14 cellular contexts compared by ENCODE assay signal in genomic region chr15:74038707-74039655, GRCh38. TPM values are rescaled to one million over a fixed set of nuclear protein-coding genes. Genes with fewer than 3 reads are reported as not detected.
DNase-seq lines count a peak whose midpoint lies in the region; ATAC-seq and TF ChIP-seq lines count a peak whose summit lies in the region.
"Had no signal": no experiment of that assay in that cellular context is flagged by ENCODE, and none has a peak within 500 bp of the region (broad histone marks: within the 10 kb centered on the region; RNA-seq: fewer than 3 reads in every experiment).

No MANE protein-coding gene starts in this region.

- no peak overlapping the region for H3K9ac ChIP-seq in fibroblast of lung (ENCODE audit: insufficient read depth, low read length)

- no peak for TF ChIP-seq CTCF in CD4-positive, alpha-beta T cell (IDR thresholded peaks at IDR 0.05)
- no peak for TF ChIP-seq CTCF in fibroblast of lung (conservative IDR thresholded peaks at IDR 0.05 in 1 of 2, IDR thresholded peaks at IDR 0.05 in 1 of 2; ENCODE audit: low read depth in 1 of 2, low read length in 2 of 2)
- no peak for TF ChIP-seq CTCF in osteoblast (IDR thresholded peaks at IDR 0.05; ENCODE audit: extremely low read depth, low read depth, low read length)

- no peaks in the 10 kb centered on the region for H3K4me1 Mint-ChIP-seq in CD4-positive, alpha-beta T cell (ENCODE audit: low read depth)

- no peak for ATAC-seq in CD4-positive, alpha-beta T cell (ENCODE audit: poor library complexity)
- ATAC-seq in GM21737 (IDR thresholded peaks at IDR 0.05; ENCODE audit: unreplicated experiment) (no peak), GM19324 (IDR thresholded peaks at IDR 0.05; ENCODE audit: low FRiP score, unreplicated experiment) (no peak), HG03139 (IDR thresholded peaks at IDR 0.05; ENCODE audit: unreplicated experiment) (no peak)

- no peaks in the 10 kb centered on the region for H3K27me3 ChIP-seq in CD4-positive, alpha-beta T cell (ENCODE audit: control insufficient read depth, insufficient read depth, low read length)
- H3K27me3 ChIP-seq in fibroblast of lung (ENCODE audit: control insufficient read depth, insufficient read depth, low read length) (no peaks in the 10 kb centered on the region), osteoblast (ENCODE audit: insufficient read depth, low read length) (no peaks in the 10 kb centered on the region)

- peak overlapping the region; percentile 17 for H3K27ac Mint-ChIP-seq in CD4-positive, alpha-beta T cell
- H3K27ac Mint-ChIP-seq: nephron progenitor cell had no signal

- H2AFZ ChIP-seq in fibroblast of lung (ENCODE audit: low read length) = no peak overlapping the region
- H2AFZ ChIP-seq in osteoblast (ENCODE audit: low read length) = no peak overlapping the region

- CTCF ChIA-PET in CD4-positive, alpha-beta T cell (lab: Charles Lee) = no interaction called here

- no peaks in the 10 kb centered on the region for H3K9me3 Mint-ChIP-seq in CD4-positive, alpha-beta T cell
- H3K9me3 Mint-ChIP-seq: nephron progenitor cell had no signal

- POLR2A ChIA-PET in CD4-positive, alpha-beta T cell (lab: Charles Lee) = no interaction called here

- H3K4me3 Mint-ChIP-seq in CD4-positive, alpha-beta T cell = no peak overlapping the region
- H3K4me3 Mint-ChIP-seq: nephron progenitor cell had no signal

- H3K27ac ChIP-seq in CD4-positive, alpha-beta T cell (ENCODE audit: low read depth, low read length) = no peak overlapping the region
- H3K27ac ChIP-seq in fibroblast of lung (ENCODE audit: insufficient read depth, low read length) = peak overlapping the region; percentile 51
- H3K27ac ChIP-seq in osteoblast (ENCODE audit: low read depth, low read length) = peak overlapping the region; percentile 84

- H4K20me1 ChIP-seq in fibroblast of lung (ENCODE audit: control insufficient read depth, extremely low read depth, insufficient read depth, low read length) (no peaks in the 10 kb centered on the region), osteoblast (ENCODE audit: insufficient read depth, low read length) (peaks cover 3% of the 10 kb centered on the region)

- no peaks in the 10 kb centered on the region for H3K9me3 ChIP-seq in CD4-positive, alpha-beta T cell (ENCODE audit: control insufficient read depth, low read length)
- H3K9me3 ChIP-seq in fibroblast of lung (ENCODE audit: control insufficient read depth, insufficient read depth, low read depth, low read length) (no peaks in the 10 kb centered on the region), osteoblast (ENCODE audit: low read depth, low read length) (no peaks in the 10 kb centered on the region)

- no peaks in the 10 kb centered on the region for H3K79me2 ChIP-seq in fibroblast of lung (ENCODE audit: control insufficient read depth, insufficient read depth, low read length)
- no peaks in the 10 kb centered on the region for H3K79me2 ChIP-seq in osteoblast (ENCODE audit: insufficient read depth, low read length)

- no peak overlapping the region for H3K4me3 ChIP-seq in fibroblast of lung (replicated peaks in 1 of 4; ENCODE audit: control extremely low read depth in 1 of 4, insufficient read depth in 1 of 4, low read depth in 3 of 4, low read length in 4 of 4)
- H3K4me3 ChIP-seq in osteoblast (ENCODE audit: insufficient read depth, low read length) = no peak overlapping the region

- peaks cover 27% of the 10 kb centered on the region for H3K4me1 ChIP-seq in fibroblast of lung (ENCODE audit: control insufficient read depth, extremely low read depth, insufficient read depth, low read length)
- peaks cover 34% of the 10 kb centered on the region for H3K4me1 ChIP-seq in osteoblast (ENCODE audit: insufficient read depth, low read length)

- H3K4me2 ChIP-seq in fibroblast of lung (ENCODE audit: extremely low read depth, insufficient read depth, low read length) = peak overlapping the region; percentile 26
- H3K4me2 ChIP-seq in osteoblast (ENCODE audit: insufficient read depth, low read length) = no peak overlapping the region

- peaks cover 23% of the 10 kb centered on the region for H3K36me3 ChIP-seq in fibroblast of lung (ENCODE audit: control insufficient read depth, insufficient read depth, low read length)
- peaks cover 54% of the 10 kb centered on the region for H3K36me3 ChIP-seq in osteoblast (ENCODE audit: insufficient read depth, low read length)

- intact Hi-C loops in CD4-positive, alpha-beta T cell (cut with DNase I, micrococcal nuclease) = no loop called here

- DNase-seq in CD4-positive, alpha-beta T cell = no peak
- DNase-seq in NCI-H226 (peak; percentile 94), fibroblast of lung (ENCODE audit: low read depth in 2 of 2) (peak; percentile 15 to 61), osteoblast (ENCODE audit: insufficient read length, low spot score, missing footprints) (peak; percentile 88), mucosa of gallbladder (ENCODE audit: low spot score) (no peak)
- DNase-seq: activated T-cell treated with anti-CD3 and anti-CD28 coated beads, Interleukin-2, amount 50 U/mL, for 1 hour; anterior cingulate cortex; GOT3; MV-4-11; nephron progenitor cell had no signal

- H3K27me3 Mint-ChIP-seq in CD4-positive, alpha-beta T cell = no peaks in the 10 kb centered on the region

- H3K36me3 Mint-ChIP-seq in CD4-positive, alpha-beta T cell (ENCODE audit: low read depth) = peaks cover 52% of the 10 kb centered on the region

RNA-seq across cellular contexts. Expression of gene GOLGA6A, which starts 43.4 kb away (rescaled TPM):
- under 1 TPM; 0.16 to 0.42 TPM for total RNA-seq in CD4-positive, alpha-beta T cell
- total RNA-seq in fibroblast of lung = under 0.01 TPM in 1 of 2 replicates, not detected in the other
- polyA plus RNA-seq in fibroblast of lung = not detected in 2 replicates
- polyA plus RNA-seq in fibroblast of lung (2012) = not detected in 2 replicates
- not detected in 2 replicates for polyA minus RNA-seq in fibroblast of lung (ENCODE audit: low replicate concordance)
- total RNA-seq in osteoblast = under 0.01 TPM in 1 of 2 replicates, not detected in the other
- total RNA-seq in mucosa of gallbladder = not detected
- total RNA-seq: NCI-H460 had no signal

RNA-seq across cellular contexts. Expression of gene PML, which starts 44.5 kb away (rescaled TPM):
- total RNA-seq in CD4-positive, alpha-beta T cell = 10 to 100 TPM; 39.2 to 42.9 TPM
- 16.4 and 34.0 TPM in 2 replicates for total RNA-seq in fibroblast of lung
- 11.1 and 15.5 TPM in 2 replicates for polyA plus RNA-seq in fibroblast of lung
- polyA plus RNA-seq in fibroblast of lung (2012) = 54.7 and 63.1 TPM in 2 replicates
- polyA minus RNA-seq in fibroblast of lung (ENCODE audit: low replicate concordance) = 101 and 102 TPM in 2 replicates
- 46.7 and 50.7 TPM in 2 replicates for total RNA-seq in osteoblast
- total RNA-seq in mucosa of gallbladder = 59.6 TPM

RNA-seq across cellular contexts. Expression of gene STOML1, which starts 46.9 kb away (rescaled TPM):
- 1 to 10 TPM; 4.6 to 5.3 TPM for total RNA-seq in CD4-positive, alpha-beta T cell
- total RNA-seq in fibroblast of lung = 9.2 and 24.8 TPM in 2 replicates
- polyA plus RNA-seq in fibroblast of lung = 8.7 and 9.8 TPM in 2 replicates
- polyA plus RNA-seq in fibroblast of lung (2012) = 17.9 and 21.1 TPM in 2 replicates
- polyA minus RNA-seq in fibroblast of lung (ENCODE audit: low replicate concordance) = 23.9 and 42.9 TPM in 2 replicates
- total RNA-seq in osteoblast = 14.1 and 15.0 TPM in 2 replicates
- 20.3 TPM for total RNA-seq in mucosa of gallbladder

Comparison
In these comparisons a context has a peak if more than half of its experiments do, and no peak if none do; other contexts are left out.
1. DNase-seq: peak in NCI-H226 (single experiment), fibroblast of lung (2 of 2) and osteoblast (single experiment); none in CD4-positive, alpha-beta T cell (0 of 10) and mucosa of gallbladder (single experiment).